In genomic region chr3:45123030-45123429, GRCh38 we compare ENCODE assay signal across 8 cellular contexts. TPM values are rescaled to one million over a fixed set of nuclear protein-coding genes. Genes with fewer than 3 reads are reported as not detected.
DNase-seq lines count a peak whose midpoint lies in the region; ATAC-seq, FAIRE-seq and TF ChIP-seq lines count a peak whose summit lies in the region.
"Had no signal": no experiment of that assay in that cellular context is flagged by ENCODE, and none has a peak within 500 bp of the region (broad histone marks: within the 10 kb centered on the region; RNA-seq: fewer than 3 reads in every experiment).

No MANE protein-coding gene starts in this region.

- POLR2A ChIA-PET in K562 (lab: Yijun Ruan, JAX) = interaction anchor here (0.7 to 1.5 kb wide), 10 partner anchors 9 to 162 kb away, joined by 3 to 8 read pairs (median 4); no protein-coding TSS in a partner anchor

- H3K4me1 ChIP-seq in K562 (replicated peaks in 1 of 2; ENCODE audit: control insufficient read depth in 2 of 2, insufficient read depth in 2 of 2, low read length in 2 of 2) (peaks cover 8 to 65% of the 10 kb centered on the region in 2 experiments; a peak in 4 of 5 replicates), skeletal muscle tissue (ENCODE audit: control insufficient read depth in 3 of 3, insufficient read depth in 3 of 3, low read length in 3 of 3) (peaks cover 26 to 54% (median 42%) of the 10 kb centered on the region in 3 donors)

- no peak for DNase-seq in K562 (ENCODE audit: extremely low read depth in 1 of 4, low spot score in 3 of 4)
- no peak for DNase-seq in effector CD4-positive, alpha-beta T cell
- no peak for DNase-seq in GM13976 (ENCODE audit: low spot score)

- BruUV-seq in K562 (replicated peaks; lab: Mats Ljungman, UMichigan) = no TSS peak

- H3K4me3 ChIP-seq in K562 (no peak overlapping the region), skeletal muscle tissue (ENCODE audit: low read length in 3 of 3) (no peak overlapping the region)

- in situ Hi-C loops in K562 (cut with MboI) = no loop called here
- in situ Hi-C loops in GM13976 (cut with MboI; ENCODE audit: low sequenced_read_pairs, unreplicated experiment) = no loop called here

- no peak for FAIRE-seq in K562 (lab: Jason Lieb, UNC)

- intact Hi-C loops in K562 (cut with micrococcal nuclease) = no loop called here

- TF ChIP-seq POLR2A in K562 (conservative IDR thresholded peaks at IDR 0.05) = no peak

- no peak for TF ChIP-seq EP300 in K562 (IDR thresholded peaks at IDR 0.05; ENCODE audit: low read length)

- peak overlapping the region in 1 of 2 experiments; percentile 8; a peak in 2 of 4 replicates for H3K9ac ChIP-seq in K562 (ENCODE audit: insufficient read depth in 1 of 2, low read depth in 2 of 2, low read length in 2 of 2)
- H3K9ac ChIP-seq in skeletal muscle tissue (ENCODE audit: low read depth in 1 of 3, low read length in 3 of 3) = no peak overlapping the region

- WGBS in K562 (ENCODE audit: insufficient coverage, low coverage, missing lambda C conversion rate) = 47% methylated on average over 5 of the region's 5 CpGs

- H3K27me3 ChIP-seq in K562 (ENCODE audit: control insufficient read depth in 2 of 2, insufficient read depth in 2 of 2, low read length in 2 of 2) (no peaks in the 10 kb centered on the region), skeletal muscle tissue (ENCODE audit: control insufficient read depth in 3 of 3, insufficient read depth in 3 of 3, low read length in 3 of 3) (no peaks in the 10 kb centered on the region)

- H2AFZ ChIP-seq in K562 (ENCODE audit: low read depth, low read length) = peak overlapping the region; percentile 63

- CTCF ChIA-PET in K562 (lab: Yijun Ruan, JAX; ENCODE audit: low intra/inter-chr PET ratio) = no interaction called here

- H3K79me2 ChIP-seq in K562 (ENCODE audit: control insufficient read depth, insufficient read depth, low read length) = peaks cover 5% of the 10 kb centered on the region; the same call in 1 of the 3 replicates

- H3K36me3 ChIP-seq in K562 (ENCODE audit: control insufficient read depth, insufficient read depth, low read length) = no peaks in the 10 kb centered on the region; the same call in 2 of the 3 replicates
- H3K36me3 ChIP-seq in skeletal muscle tissue (ENCODE audit: control insufficient read depth in 3 of 3, insufficient read depth in 3 of 3, low read length in 3 of 3) = no peaks in the 10 kb centered on the region

- H3K9me3 ChIP-seq in K562 (replicated peaks; ENCODE audit: control insufficient read depth, insufficient read depth, low read depth, low read length) (no peaks in the 10 kb centered on the region), skeletal muscle tissue (ENCODE audit: control insufficient read depth in 3 of 3, low read length in 3 of 3) (no peaks in the 10 kb centered on the region)

- no peak for TF ChIP-seq RAD21 in K562 (CRISPR knock-in tag; conservative IDR thresholded peaks at IDR 0.05 in 1 of 2, IDR thresholded peaks at IDR 0.05 in 1 of 2)

- no peaks in the 10 kb centered on the region for H3K9me1 ChIP-seq in K562 (ENCODE audit: control insufficient read depth, insufficient read depth, low read length)

- H4K20me1 ChIP-seq in K562 (replicated peaks; ENCODE audit: control insufficient read depth, insufficient read depth, low read length) = no peaks in the 10 kb centered on the region

- ATAC-seq in GM19438 (IDR thresholded peaks at IDR 0.05; ENCODE audit: low read depth, unreplicated experiment) (peak; percentile 85), HG03457 (IDR thresholded peaks at IDR 0.05; ENCODE audit: unreplicated experiment) (peak; percentile 61), K562 (peak; percentile 9; the same call in 1 of the 3 replicates), HG02763 (IDR thresholded peaks at IDR 0.05; ENCODE audit: unreplicated experiment) (no peak)

- TF ChIP-seq CTCF in K562 (IDR thresholded peaks at IDR 0.05 in 2 of 3, conservative IDR thresholded peaks at IDR 0.05 in 1 of 3; ENCODE audit: insufficient read depth in 2 of 3, low read depth in 1 of 3, low read length in 3 of 3) (no peak), GM13976 (IDR thresholded peaks at IDR 0.05; ENCODE audit: borderline replicate concordance, control extremely low read depth, extremely low read depth, insufficient read depth, missing control alignments) (no peak)

- H3K27ac ChIP-seq in K562 (ENCODE audit: extremely low read depth, low read depth, low read length) (peak overlapping the region; percentile 37; the same call in 2 of the 3 replicates), skeletal muscle tissue (ENCODE audit: low read depth, low read length) (peak overlapping the region; percentile 88)

- 0 out of 2 replicates have a peak overlapping the region, but pooled peaks have one; percentile 1 for H3K4me2 ChIP-seq in K562 (ENCODE audit: insufficient read depth, low read length)

TF ChIP-seq in K562, 482 proteins besides CTCF, POLR2A, EP300 and RAD21 (continues in another document):
- 0 out of 2 replicates have a peak, but pooled peaks have one; percentile 46 for TF ChIP-seq GTF2E2 (tag; IDR thresholded peaks at IDR 0.05)
- 0 out of 2 replicates have a peak, but pooled peaks have one; percentile 55 for TF ChIP-seq ERF (CRISPR knock-in tag; IDR thresholded peaks at IDR 0.05)
- TF ChIP-seq KLF6 (CRISPR knock-in tag; IDR thresholded peaks at IDR 0.05; ENCODE audit: borderline replicate concordance) = no peak
- no peak for TF ChIP-seq ZNF695 (CRISPR knock-in tag; IDR thresholded peaks at IDR 0.05)
- TF ChIP-seq, protein P1, sequence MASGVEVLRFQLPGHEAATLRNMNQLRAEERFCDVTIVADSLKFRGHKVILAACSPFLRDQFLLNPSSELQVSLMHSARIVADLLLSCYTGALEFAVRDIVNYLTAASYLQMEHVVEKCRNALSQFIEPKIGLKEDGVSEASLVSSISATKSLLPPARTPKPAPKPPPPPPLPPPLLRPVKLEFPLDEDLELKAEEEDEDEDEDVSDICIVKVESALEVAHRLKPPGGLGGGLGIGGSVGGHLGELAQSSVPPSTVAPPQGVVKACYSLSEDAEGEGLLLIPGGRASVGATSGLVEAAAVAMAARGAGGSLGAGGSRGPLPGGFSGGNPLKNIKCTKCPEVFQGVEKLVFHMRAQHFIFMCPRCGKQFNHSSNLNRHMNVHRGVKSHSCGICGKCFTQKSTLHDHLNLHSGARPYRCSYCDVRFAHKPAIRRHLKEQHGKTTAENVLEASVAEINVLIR (CRISPR knock-in tag; IDR thresholded peaks at IDR 0.05) = no peak
- peak; percentile 75; the same call in 1 of the 2 replicates for TF ChIP-seq ZNF584 (CRISPR knock-in tag; IDR thresholded peaks at IDR 0.05; ENCODE audit: low read depth)
- peak; percentile 63 for TF ChIP-seq FOSL1 (tag; conservative IDR thresholded peaks at IDR 0.05)
- no peak for TF ChIP-seq XRCC3 (IDR thresholded peaks at IDR 0.05)
- no peak for TF ChIP-seq CSDE1 (IDR thresholded peaks at IDR 0.05)
- TF ChIP-seq SUPT5H (IDR thresholded peaks at IDR 0.05) = no peak
- no peak for TF ChIP-seq AFF1 (IDR thresholded peaks at IDR 0.05; ENCODE audit: low read depth in 1 of 2, partially characterized antibody in 2 of 2)
- TF ChIP-seq ZNF76 (CRISPR knock-in tag; IDR thresholded peaks at IDR 0.05; ENCODE audit: borderline replicate concordance) = no peak

RNA-seq across cellular contexts. Expression of gene CDCP1, which starts 23.1 kb away (rescaled TPM):
- 51.7 and 78.6 TPM in 2 replicates for total RNA-seq in K562 (2011; cell fraction: chromatin; rRNA removed; ENCODE audit: low replicate concordance)
- 37.6 and 51.9 TPM in 2 replicates for total RNA-seq in K562 (2011; cell fraction: nucleolus; rRNA removed)
- 53.8 and 71.8 TPM in 2 replicates for total RNA-seq in K562 (2011; cell fraction: nucleoplasm; rRNA removed)
- total RNA-seq in K562 (2014; rRNA removed) = 5.2 and 6.4 TPM in 2 replicates
- total RNA-seq in K562 (2014; rRNA removed; fragmentation: Illumina TruSeq; extraction: Trizol) = 5.5 and 6.5 TPM in 2 replicates
- total RNA-seq in K562 (2015; rRNA removed; fragmentation: Illumina TruSeq; extraction: Trizol) = 5.0 and 5.1 TPM in 2 replicates
- total RNA-seq in K562 (2021) = 13.9 and 16.4 TPM in 2 replicates
- 13.9 and 14.5 TPM in 2 replicates for polyA plus RNA-seq in K562 (2011; rRNA removed)
- polyA plus RNA-seq in K562 (2011; cell fraction: cytosol; rRNA removed) = 15.2 and 15.5 TPM in 2 replicates
- 13.1 and 19.9 TPM in 2 replicates for polyA plus RNA-seq in K562 (2011; cell fraction: nucleus; rRNA removed)
- 10.4 and 16.8 TPM in 2 replicates for polyA plus RNA-seq in K562 (2012)
- polyA plus RNA-seq in K562 (2014; fragmentation: Illumina TruSeq; extraction: Trizol) = 9.8 and 11.2 TPM in 2 replicates
- 1 to 10 TPM; 3.9 to 4.8 TPM for polyA plus RNA-seq in K562 (2014; fragmentation: Nextera tagmentation; extraction: Ambion mirVana)
- polyA plus RNA-seq in K562 (2014; rRNA removed) = 5.1 and 6.0 TPM in 2 replicates
- polyA minus RNA-seq in K562 (2011; rRNA and poly(A)+ RNA removed) = 18.4 and 20.2 TPM in 2 replicates
- 19.9 and 20.8 TPM in 2 replicates for polyA minus RNA-seq in K562 (2011; cell fraction: cytosol; rRNA and poly(A)+ RNA removed)
- polyA minus RNA-seq in K562 (2011; cell fraction: nucleus; rRNA and poly(A)+ RNA removed) = 7.9 and 14.8 TPM in 2 replicates
- total RNA-seq in skeletal muscle tissue = under 0.01 TPM
- polyA plus RNA-seq: IgD-negative memory B cell had no signal
